8 cellular contexts compared by ENCODE assay signal in the genomic region with DNA sequence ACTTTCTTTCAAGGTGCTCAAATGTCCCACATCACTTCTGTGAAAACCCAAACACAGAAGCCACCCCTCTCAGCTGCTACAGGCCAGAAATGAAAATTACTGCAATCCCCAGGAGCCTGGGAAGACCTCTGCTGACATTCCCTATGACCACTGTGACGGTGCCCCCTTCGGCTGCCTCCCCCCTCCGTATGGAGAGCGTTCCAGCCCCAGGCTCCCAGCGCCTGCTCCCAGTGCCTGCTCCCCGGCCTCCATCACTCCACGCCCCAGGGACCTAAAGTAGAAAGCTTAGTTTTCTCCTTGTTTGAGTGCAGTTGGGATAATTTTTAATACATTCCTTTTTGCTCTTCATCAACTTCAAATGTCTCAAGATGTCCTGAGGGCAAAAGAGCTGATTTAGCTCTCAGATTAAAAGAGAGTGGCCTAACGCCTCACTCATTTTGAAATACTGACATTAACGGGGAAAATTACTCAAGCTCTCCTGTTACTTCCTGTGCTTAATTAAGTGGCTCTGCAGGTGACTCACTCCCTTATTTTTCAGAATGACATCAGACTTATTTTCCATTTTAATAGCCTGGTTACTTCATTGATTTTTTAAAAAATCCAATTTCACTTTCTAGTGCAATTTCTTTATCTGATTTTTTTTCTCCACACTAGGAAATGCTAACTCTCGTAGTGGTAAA.
A peak's percentile ranks its signal among the peaks of the same experiment; 100 is the strongest.
DNase-seq lines count a peak whose midpoint lies in the region; ATAC-seq and TF ChIP-seq lines count a peak whose summit lies in the region.
"Not testable (repeated sequence)": the region's sequence is repeated elsewhere in the genome, so short reads cannot be mapped to it uniquely, and the experiment has no call there.

No MANE protein-coding gene starts in this region.

- TF ChIP-seq CTCF in CD8-positive, alpha-beta T cell (IDR thresholded peaks at IDR 0.05); HCT116 (IDR thresholded peaks at IDR 0.05 in 2 of 3, conservative IDR thresholded peaks at IDR 0.05 in 1 of 3; ENCODE audit: borderline replicate concordance in 1 of 3, insufficient read depth in 1 of 3, low read depth in 2 of 3, low read length in 2 of 3); lung (IDR thresholded peaks at IDR 0.05; ENCODE audit: control extremely low read depth, extremely low read depth): not testable (repeated sequence)

- 73 to 84% methylated on average over 8 of the region's 10 CpGs for WGBS in lung, 2 donors

- not testable (repeated sequence) for H3K27me3 Mint-ChIP-seq in CD8-positive, alpha-beta T cell (ENCODE audit: low read depth); T-helper 2 cell treated with Interferon-gamma antibody and Interleukin-4, amounts not matched to agents 5 μg/mL and 100 μg/mL, for 36 hours (ENCODE audit: low read depth); activated T-cell treated with anti-CD3 and anti-CD28 coated beads, Interleukin-2, amount 50 U/mL, for 4 hours (ENCODE audit: low read depth)

- intact Hi-C loops in CD8-positive, alpha-beta T cell (cut with DNase I, micrococcal nuclease); HCT116 (cut with micrococcal nuclease): not testable (repeated sequence)

- TF ChIP-seq POLR2A in HCT116 (IDR thresholded peaks at IDR 0.05; ENCODE audit: borderline replicate concordance, extremely low read depth, insufficient read depth, insufficient read length): not testable (repeated sequence)

- not testable (repeated sequence) for H3K4me3 ChIP-seq in CD8-positive, alpha-beta T cell (ENCODE audit: low read depth, low read length); HCT116 (replicated peaks in 1 of 2; ENCODE audit: low read depth in 1 of 2, low read length in 2 of 2); adipocyte (ENCODE audit: low read length); lung

- H3K79me2 ChIP-seq in HCT116 (ENCODE audit: insufficient read depth, low read length): not testable (repeated sequence)

- not testable (repeated sequence) for H3K9me3 Mint-ChIP-seq in CD8-positive, alpha-beta T cell; T-helper 2 cell treated with Interferon-gamma antibody and Interleukin-4, amounts not matched to agents 5 μg/mL and 100 μg/mL, for 36 hours; activated T-cell treated with anti-CD3 and anti-CD28 coated beads, Interleukin-2, amount 50 U/mL, for 4 hours

- H2AFZ ChIP-seq in HCT116 (ENCODE audit: low read depth, low read length, poor library complexity, severe bottlenecking): not testable (repeated sequence)

- not testable (repeated sequence) for H3K4me1 Mint-ChIP-seq in CD8-positive, alpha-beta T cell (ENCODE audit: low read depth)
- peaks cover 10% of the 10 kb centered on the region for H3K4me1 Mint-ChIP-seq in T-helper 2 cell treated with Interferon-gamma antibody and Interleukin-4, amounts not matched to agents 5 μg/mL and 100 μg/mL, for 36 hours (ENCODE audit: low read depth)
- peaks cover 15% of the 10 kb centered on the region for H3K4me1 Mint-ChIP-seq in activated T-cell treated with anti-CD3 and anti-CD28 coated beads, Interleukin-2, amount 50 U/mL, for 4 hours (ENCODE audit: low read depth)

- ATAC-seq in CD8-positive, alpha-beta T cell: peak; percentile 29
- not testable (repeated sequence) for ATAC-seq in HCT116
- ATAC-seq in activated T-cell treated with anti-CD3 and anti-CD28 coated beads, Interleukin-2, amount 50 U/mL, for 4 hours: peak; percentile 34 to 48
- ATAC-seq in lung (ENCODE audit: insufficient read depth, low FRiP score): peak; percentile 31

- not testable (repeated sequence) for H3K27me3 ChIP-seq in CD8-positive, alpha-beta T cell (ENCODE audit: insufficient read depth, low read length); HCT116 (ENCODE audit: insufficient read depth, low read length); adipocyte (replicated peaks; ENCODE audit: control insufficient read depth, insufficient read depth, low read length); lung (ENCODE audit: control insufficient read depth, insufficient read depth)

- not testable (repeated sequence) for H3K27ac ChIP-seq in CD8-positive, alpha-beta T cell (ENCODE audit: low read depth, low read length); HCT116 (ENCODE audit: low read depth, low read length)
- H3K27ac ChIP-seq in epithelial cell of prostate (peak overlapping the region; percentile 50), lung (ENCODE audit: low read depth in 1 of 2, low read length in 1 of 2) (peak overlapping the region in 1 of 2 donors; percentile 37)

- H3K4me2 ChIP-seq in HCT116 (ENCODE audit: low read length): 0 out of 2 replicates have a peak overlapping the region, but pooled peaks have one; percentile 30

- TF ChIP-seq RAD21 in HCT116 (IDR thresholded peaks at IDR 0.05; ENCODE audit: low read depth): not testable (repeated sequence)

- H3K9ac ChIP-seq in HCT116 (ENCODE audit: low read length); adipocyte (ENCODE audit: low read length): not testable (repeated sequence)

- not testable (repeated sequence) for DNase-seq in CD8-positive, alpha-beta T cell; HCT116 (ENCODE audit: low read depth, low spot score); T-helper 2 cell treated with Interferon-gamma antibody and Interleukin-4, amounts not matched to agents 5 μg/mL and 100 μg/mL, for 36 hours (ENCODE audit: low spot score); activated T-cell treated with anti-CD3 and anti-CD28 coated beads, Interleukin-2, amount 50 U/mL, for 4 hours; epithelial cell of prostate (ENCODE audit: low read depth, low spot score); lung (ENCODE audit: low spot score)
- DNase-seq in adipocyte (ENCODE audit: low read depth): peak; percentile 4
- peak; percentile 20 to 25 for DNase-seq in stimulated activated CD4-positive, alpha-beta T cell treated with anti-CD3 and anti-CD28 coated beads, Interleukin-2, amount 100 ng/mL, for 24 hours

- CTCF ChIA-PET in CD8-positive, alpha-beta T cell (lab: Charles Lee); HCT116 (lab: Charles Lee): not testable (repeated sequence)

- RAD21 ChIA-PET in HCT116 (lab: Charles Lee; ENCODE audit: low non-redundant PET in 1 of 2, low total read pairs in 2 of 2, uncharacterized antibody in 2 of 2, unreplicated experiment in 2 of 2): not testable (repeated sequence)

- peak overlapping the region; percentile 49 for H3K27ac Mint-ChIP-seq in CD8-positive, alpha-beta T cell
- H3K27ac Mint-ChIP-seq in T-helper 2 cell treated with Interferon-gamma antibody and Interleukin-4, amounts not matched to agents 5 μg/mL and 100 μg/mL, for 36 hours: peak overlapping the region; percentile 73

- not testable (repeated sequence) for BruUV-seq in HCT116 (replicated peaks; lab: Mats Ljungman, UMichigan)

- not testable (repeated sequence) for H3K36me3 ChIP-seq in CD8-positive, alpha-beta T cell (ENCODE audit: insufficient read depth, low read length); HCT116 (ENCODE audit: control insufficient read depth in 1 of 2, insufficient read depth in 2 of 2, low read length in 2 of 2); adipocyte (ENCODE audit: control insufficient read depth, insufficient read depth, low read length, severe bottlenecking); lung (ENCODE audit: control insufficient read depth in 2 of 2, insufficient read depth in 2 of 2, low read length in 2 of 2)

- not testable (repeated sequence) for H4K20me1 ChIP-seq in HCT116 (ENCODE audit: insufficient read depth)

- H3K36me3 Mint-ChIP-seq in CD8-positive, alpha-beta T cell; T-helper 2 cell treated with Interferon-gamma antibody and Interleukin-4, amounts not matched to agents 5 μg/mL and 100 μg/mL, for 36 hours (ENCODE audit: low read depth); activated T-cell treated with anti-CD3 and anti-CD28 coated beads, Interleukin-2, amount 50 U/mL, for 4 hours (ENCODE audit: insufficient read depth): not testable (repeated sequence)

- H3K9me2 ChIP-seq in HCT116 (ENCODE audit: insufficient read depth): not testable (repeated sequence)

- not testable (repeated sequence) for H3K9me3 ChIP-seq in CD8-positive, alpha-beta T cell (ENCODE audit: low read length); HCT116 (ENCODE audit: control insufficient read depth in 1 of 2, insufficient read depth in 1 of 2, low read depth in 1 of 2, low read length in 2 of 2); adipocyte (ENCODE audit: control insufficient read depth, low read length); lung (ENCODE audit: control insufficient read depth in 2 of 2, insufficient read depth in 1 of 2, low read length in 1 of 2)

- POLR2A ChIA-PET in CD8-positive, alpha-beta T cell (lab: Charles Lee); HCT116 (lab: Charles Lee): not testable (repeated sequence)

- not testable (repeated sequence) for H3K4me1 ChIP-seq in CD8-positive, alpha-beta T cell (ENCODE audit: insufficient read depth, low read length); lung (ENCODE audit: control insufficient read depth in 2 of 2, insufficient read depth in 2 of 2, low read length in 2 of 2)
- H3K4me1 ChIP-seq in HCT116 (ENCODE audit: control insufficient read depth in 1 of 2, insufficient read depth in 2 of 2, low read length in 2 of 2) (peaks cover 0 to 13% of the 10 kb centered on the region in 2 experiments; a peak in 1 of 4 replicates), adipocyte (ENCODE audit: control insufficient read depth, insufficient read depth, low read length) (peaks cover 14% of the 10 kb centered on the region)

- H3K4me3 Mint-ChIP-seq in CD8-positive, alpha-beta T cell; T-helper 2 cell treated with Interferon-gamma antibody and Interleukin-4, amounts not matched to agents 5 μg/mL and 100 μg/mL, for 36 hours: not testable (repeated sequence)
- peak overlapping the region; percentile 26 for H3K4me3 Mint-ChIP-seq in activated T-cell treated with anti-CD3 and anti-CD28 coated beads, Interleukin-2, amount 50 U/mL, for 4 hours
